ENCODE assay signal across 8 cellular contexts in the genomic region with DNA sequence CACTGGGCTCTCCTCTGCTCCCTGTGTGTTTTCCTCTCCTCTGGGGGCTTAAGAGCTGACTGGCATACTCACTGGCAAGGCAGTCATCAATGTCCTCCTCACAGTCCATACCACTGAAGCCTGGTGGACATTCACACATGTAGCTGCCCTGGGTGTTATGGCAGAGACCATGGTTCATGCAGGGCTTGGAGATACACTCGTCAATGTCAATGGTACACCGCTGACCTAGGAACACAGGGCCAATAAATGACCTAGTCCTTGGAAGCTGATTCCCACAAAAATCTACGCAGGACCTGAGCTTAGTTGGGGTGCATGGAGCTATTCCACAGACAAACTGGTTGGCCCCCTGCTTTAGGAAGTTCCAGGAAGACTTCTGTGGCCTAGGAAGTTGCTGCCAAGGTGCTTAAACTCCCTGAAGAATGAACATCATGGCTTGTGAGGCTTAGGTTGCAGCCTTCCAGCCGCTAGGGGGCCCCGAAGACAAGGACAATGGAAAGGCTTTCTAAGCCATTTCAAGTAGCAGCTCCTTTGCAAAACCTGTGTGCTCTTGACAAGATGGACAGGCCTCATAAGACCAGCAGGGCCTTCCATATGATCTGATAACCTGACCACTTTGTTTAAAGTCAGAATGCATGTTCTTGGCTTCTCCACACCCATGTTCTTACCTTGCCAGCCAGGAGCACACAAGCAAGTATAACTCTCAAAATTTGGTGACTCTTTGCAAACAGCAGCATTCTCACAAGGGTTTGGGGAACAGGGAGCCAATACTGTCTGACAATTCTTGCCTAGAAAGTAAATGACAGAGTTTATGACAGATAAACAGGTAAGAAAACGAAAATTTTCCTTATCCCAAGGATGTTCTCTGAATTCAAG. TPM values are rescaled to one million over a fixed set of nuclear protein-coding genes. Genes with fewer than 3 reads are reported as not detected.
DNase-seq lines count a peak whose midpoint lies in the region; ATAC-seq, FAIRE-seq and TF ChIP-seq lines count a peak whose summit lies in the region.

No MANE protein-coding gene starts in this region.

- peaks cover 17% of the 10 kb centered on the region for H3K36me3 ChIP-seq in CD4-positive, alpha-beta memory T cell (ENCODE audit: insufficient read depth, low read length)
- H3K36me3 ChIP-seq in cardiac muscle cell (peaks cover 20% of the 10 kb centered on the region), prostate gland (no peaks in the 10 kb centered on the region)

- no peak overlapping the region for H3K27ac Mint-ChIP-seq in CD4-positive, alpha-beta memory T cell
- no peak overlapping the region for H3K27ac Mint-ChIP-seq in activated naive CD4-positive, alpha-beta T cell treated with anti-CD3 and anti-CD28 coated beads, Interleukin-2, amount 10 ng/mL, durations not matched to agents 7 days and 5 days

- POLR2A ChIA-PET in CD4-positive, alpha-beta memory T cell (lab: Charles Lee; ENCODE audit: partially characterized antibody): no interaction called here

- peak; percentile 71 for FAIRE-seq in urothelium cell line (lab: Jason Lieb, UNC)

- H3K27me3 ChIP-seq in CD4-positive, alpha-beta memory T cell (ENCODE audit: insufficient read depth, low read length): no peaks in the 10 kb centered on the region
- H3K27me3 ChIP-seq in cardiac muscle cell: no peaks in the 10 kb centered on the region
- no peaks in the 10 kb centered on the region for H3K27me3 ChIP-seq in prostate gland (replicated peaks; ENCODE audit: insufficient read depth)

- CTCF ChIA-PET in CD4-positive, alpha-beta memory T cell (lab: Charles Lee; ENCODE audit: partially characterized antibody): interaction anchor here (0.8 to 8.7 kb wide), 10 partner anchors 8 to 77 kb away, joined by 3 to 76 read pairs (median 5); no protein-coding TSS in a partner anchor
- CTCF ChIA-PET in activated naive CD4-positive, alpha-beta T cell treated with anti-CD3 and anti-CD28 coated beads, Interleukin-2, amount 10 ng/mL, durations not matched to agents 7 days and 5 days (lab: Charles Lee): interaction anchor here (0.7 to 1.6 kb wide), 19 partner anchors 12 to 228 kb away, joined by 3 to 6 read pairs (median 3); a partner anchor contains a TSS

- no peaks in the 10 kb centered on the region for H3K9me3 ChIP-seq in CD4-positive, alpha-beta memory T cell (ENCODE audit: control insufficient read depth in 1 of 2, low read length in 2 of 2)
- H3K9me3 ChIP-seq in cardiac muscle cell (ENCODE audit: low read depth) (no peaks in the 10 kb centered on the region), prostate gland (no peaks in the 10 kb centered on the region)

- no peak for TF ChIP-seq POLR2A in prostate gland (IDR thresholded peaks at IDR 0.05)

- ATAC-seq in GM21723 (IDR thresholded peaks at IDR 0.05; ENCODE audit: unreplicated experiment) (peak; percentile 74), SK-N-SH treated with all-trans-retinoic acid at 6 μM for 48 hours (peak; percentile 96)

- peak; percentile 49 to 60 (median 53) for DNase-seq in CD4-positive, alpha-beta memory T cell
- DNase-seq in NCI-H1092 (lab: John Stamatoyannopoulos, UW): peak; percentile 64
- DNase-seq in activated naive CD4-positive, alpha-beta T cell treated with anti-CD3 and anti-CD28 coated beads, Interleukin-2, amount 10 ng/mL, durations not matched to agents 7 days and 5 days: peak; percentile 85
- DNase-seq in cardiac muscle cell (ENCODE audit: low read depth in 1 of 2, low spot score in 1 of 2): peak; percentile 83 to 86
- peak; percentile 84 for DNase-seq in prostate gland (ENCODE audit: low spot score)
- DNase-seq in urothelium cell line (ENCODE audit: low spot score): peak; percentile 66

- no peak overlapping the region for H3K4me3 ChIP-seq in CD4-positive, alpha-beta memory T cell (ENCODE audit: low read length in 2 of 2)
- H3K4me3 ChIP-seq in cardiac muscle cell: no peak overlapping the region
- no peak overlapping the region for H3K4me3 ChIP-seq in prostate gland

- no peak overlapping the region for H3K4me3 Mint-ChIP-seq in CD4-positive, alpha-beta memory T cell
- no peak overlapping the region for H3K4me3 Mint-ChIP-seq in activated naive CD4-positive, alpha-beta T cell treated with anti-CD3 and anti-CD28 coated beads, Interleukin-2, amount 10 ng/mL, durations not matched to agents 7 days and 5 days

- no peak overlapping the region for H3K27ac ChIP-seq in CD4-positive, alpha-beta memory T cell (ENCODE audit: low read depth, low read length)
- H3K27ac ChIP-seq in cardiac muscle cell (no peak overlapping the region), prostate gland (no peak overlapping the region)

- intact Hi-C loops in CD4-positive, alpha-beta memory T cell (cut with micrococcal nuclease): loop anchor here (10.0 kb wide), 1 partner anchor 196 kb away; no protein-coding TSS in a partner anchor
- intact Hi-C loops in prostate gland (cut with DNase I): loop anchor here (10.0 kb wide), 1 partner anchor 196 kb away; no protein-coding TSS in a partner anchor

- WGBS in prostate gland: 52% methylated on average over 6 of the region's 6 CpGs

- no peaks in the 10 kb centered on the region for H3K9me3 Mint-ChIP-seq in CD4-positive, alpha-beta memory T cell
- no peaks in the 10 kb centered on the region for H3K9me3 Mint-ChIP-seq in activated naive CD4-positive, alpha-beta T cell treated with anti-CD3 and anti-CD28 coated beads, Interleukin-2, amount 10 ng/mL, durations not matched to agents 7 days and 5 days

- TF ChIP-seq CTCF in cardiac muscle cell (IDR thresholded peaks at IDR 0.05; ENCODE audit: low read depth, low read length) (peak; percentile 94), prostate gland (IDR thresholded peaks at IDR 0.05) (peak; percentile 64 to 85 (median 82))

- peaks cover 0 to 2% (median 0%) of the 10 kb centered on the region in 4 donors for H3K4me1 Mint-ChIP-seq in CD4-positive, alpha-beta memory T cell
- peaks cover 4% of the 10 kb centered on the region for H3K4me1 Mint-ChIP-seq in activated naive CD4-positive, alpha-beta T cell treated with anti-CD3 and anti-CD28 coated beads, Interleukin-2, amount 10 ng/mL, durations not matched to agents 7 days and 5 days

- no peaks in the 10 kb centered on the region for H3K27me3 Mint-ChIP-seq in CD4-positive, alpha-beta memory T cell
- H3K27me3 Mint-ChIP-seq in activated naive CD4-positive, alpha-beta T cell treated with anti-CD3 and anti-CD28 coated beads, Interleukin-2, amount 10 ng/mL, durations not matched to agents 7 days and 5 days: no peaks in the 10 kb centered on the region

- peaks cover 29 to 56% of the 10 kb centered on the region in 2 donors for H3K36me3 Mint-ChIP-seq in CD4-positive, alpha-beta memory T cell
- H3K36me3 Mint-ChIP-seq in activated naive CD4-positive, alpha-beta T cell treated with anti-CD3 and anti-CD28 coated beads, Interleukin-2, amount 10 ng/mL, durations not matched to agents 7 days and 5 days: peaks cover 35% of the 10 kb centered on the region

- no peaks in the 10 kb centered on the region for H3K4me1 ChIP-seq in CD4-positive, alpha-beta memory T cell (ENCODE audit: insufficient read depth, low read length)
- H3K4me1 ChIP-seq in cardiac muscle cell (ENCODE audit: low read depth) (peaks cover 4% of the 10 kb centered on the region), prostate gland (replicated peaks) (peaks cover 4% of the 10 kb centered on the region)

TF ChIP-seq in SK-N-SH treated with all-trans-retinoic acid at 6 μM for 48 hours, 23 proteins besides CTCF, POLR2A, EP300 and RAD21 (continues in another document):
- TF ChIP-seq RARB (CRISPR knock-in tag; IDR thresholded peaks at IDR 0.05): no peak
- TF ChIP-seq BACH2 (CRISPR knock-in tag; IDR thresholded peaks at IDR 0.05; ENCODE audit: borderline replicate concordance): no peak
- no peak for TF ChIP-seq SNAI2 (CRISPR knock-in tag; IDR thresholded peaks at IDR 0.05)
- TF ChIP-seq, protein P1, sequence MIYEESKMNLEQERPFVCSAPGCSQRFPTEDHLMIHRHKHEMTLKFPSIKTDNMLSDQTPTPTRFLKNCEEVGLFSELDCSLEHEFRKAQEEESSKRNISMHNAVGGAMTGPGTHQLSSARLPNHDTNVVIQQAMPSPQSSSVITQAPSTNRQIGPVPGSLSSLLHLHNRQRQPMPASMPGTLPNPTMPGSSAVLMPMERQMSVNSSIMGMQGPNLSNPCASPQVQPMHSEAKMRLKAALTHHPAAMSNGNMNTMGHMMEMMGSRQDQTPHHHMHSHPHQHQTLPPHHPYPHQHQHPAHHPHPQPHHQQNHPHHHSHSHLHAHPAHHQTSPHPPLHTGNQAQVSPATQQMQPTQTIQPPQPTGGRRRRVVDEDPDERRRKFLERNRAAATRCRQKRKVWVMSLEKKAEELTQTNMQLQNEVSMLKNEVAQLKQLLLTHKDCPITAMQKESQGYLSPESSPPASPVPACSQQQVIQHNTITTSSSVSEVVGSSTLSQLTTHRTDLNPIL (CRISPR knock-in tag; IDR thresholded peaks at IDR 0.05; ENCODE audit: low read depth): no peak
- no peak for TF ChIP-seq GLIS3 (CRISPR knock-in tag; IDR thresholded peaks at IDR 0.05)
- no peak for TF ChIP-seq ZC3H10 (CRISPR knock-in tag; IDR thresholded peaks at IDR 0.05)
- TF ChIP-seq, protein P2, sequence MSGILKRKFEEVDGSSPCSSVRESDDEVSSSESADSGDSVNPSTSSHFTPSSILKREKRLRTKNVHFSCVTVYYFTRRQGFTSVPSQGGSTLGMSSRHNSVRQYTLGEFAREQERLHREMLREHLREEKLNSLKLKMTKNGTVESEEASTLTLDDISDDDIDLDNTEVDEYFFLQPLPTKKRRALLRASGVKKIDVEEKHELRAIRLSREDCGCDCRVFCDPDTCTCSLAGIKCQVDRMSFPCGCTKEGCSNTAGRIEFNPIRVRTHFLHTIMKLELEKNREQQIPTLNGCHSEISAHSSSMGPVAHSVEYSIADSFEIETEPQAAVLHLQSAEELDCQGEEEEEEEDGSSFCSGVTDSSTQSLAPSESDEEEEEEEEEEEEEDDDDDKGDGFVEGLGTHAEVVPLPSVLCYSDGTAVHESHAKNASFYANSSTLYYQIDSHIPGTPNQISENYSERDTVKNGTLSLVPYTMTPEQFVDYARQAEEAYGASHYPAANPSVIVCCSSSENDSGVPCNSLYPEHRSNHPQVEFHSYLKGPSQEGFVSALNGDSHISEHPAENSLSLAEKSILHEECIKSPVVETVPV (CRISPR knock-in tag; IDR thresholded peaks at IDR 0.05): no peak
- TF ChIP-seq ISL1 (CRISPR knock-in tag; IDR thresholded peaks at IDR 0.05): no peak
- no peak for TF ChIP-seq ZFP30 (CRISPR knock-in tag; IDR thresholded peaks at IDR 0.05)

RNA-seq across cellular contexts. Expression of a gene that starts 52.3 kb away (rescaled TPM):
- total RNA-seq in CD4-positive, alpha-beta memory T cell: not detected
- not detected for polyA plus RNA-seq in CD4-positive, alpha-beta memory T cell
- total RNA-seq in cardiac muscle cell (not detected in 2 replicates), prostate gland (1 to 10 TPM in 1 of 2 donors, not detected in 1; 2.0 TPM)
- not detected in 2 replicates for polyA plus RNA-seq in cardiac muscle cell
